In genomic region chr12:103928736-103929050, GRCh38 we compare ENCODE assay signal across 8 cellular contexts. TPM values are rescaled to one million over a fixed set of nuclear protein-coding genes. Genes with fewer than 3 reads are reported as not detected.
A peak's percentile ranks its signal among the peaks of the same experiment; 100 is the strongest.
DNase-seq lines count a peak whose midpoint lies in the region; ATAC-seq, FAIRE-seq and TF ChIP-seq lines count a peak whose summit lies in the region.

No MANE protein-coding gene starts in this region.

- H3K27me3 ChIP-seq in subcutaneous abdominal adipose tissue (ENCODE audit: control insufficient read depth in 5 of 5, insufficient read depth in 4 of 5, low read length in 5 of 5): no peaks in the 10 kb centered on the region

- H3K27ac ChIP-seq in cingulate gyrus (ENCODE audit: low read depth, low read length) (peak overlapping the region; percentile 96), subcutaneous abdominal adipose tissue (ENCODE audit: low read depth, low read length) (peak overlapping the region; percentile 95)

- H3K4me1 ChIP-seq in subcutaneous abdominal adipose tissue (ENCODE audit: control insufficient read depth in 5 of 5, insufficient read depth in 5 of 5, low read length in 5 of 5): peaks cover 10 to 50% (median 47%) of the 10 kb centered on the region in 5 donors

- H3K36me3 ChIP-seq in subcutaneous abdominal adipose tissue (ENCODE audit: control insufficient read depth in 5 of 5, insufficient read depth in 5 of 5, low read length in 5 of 5): peaks cover 5 to 14% (median 11%) of the 10 kb centered on the region in 5 donors

- H3K4me3 ChIP-seq in WI38 (ENCODE audit: low read depth, low read length): peak overlapping the region; percentile 67
- peak overlapping the region; percentile 83 to 94 (median 89) for H3K4me3 ChIP-seq in subcutaneous abdominal adipose tissue (ENCODE audit: low read depth in 1 of 5, low read length in 5 of 5)

- no peaks in the 10 kb centered on the region for H3K9me3 ChIP-seq in subcutaneous abdominal adipose tissue (ENCODE audit: control insufficient read depth in 5 of 5, low read length in 5 of 5)

- H3K9ac ChIP-seq in subcutaneous abdominal adipose tissue (ENCODE audit: low read length in 5 of 5): peak overlapping the region; percentile 81 to 98 (median 89)

- DNase-seq in mucosa of gallbladder (ENCODE audit: low spot score): peak; percentile 17
- DNase-seq in HTR-8/SVneo (ENCODE audit: insufficient read length, low spot score): no peak
- DNase-seq in D721Med (ENCODE audit: insufficient read length, low spot score): no peak

- FAIRE-seq in HTR-8/SVneo (lab: Jason Lieb, UNC) (no peak), D721Med (lab: Jason Lieb, UNC) (no peak)

- TF ChIP-seq CTCF in WI38 (IDR thresholded peaks at IDR 0.05; ENCODE audit: low read depth, low read length) (no peak), D721Med (IDR thresholded peaks at IDR 0.05; ENCODE audit: insufficient read depth, missing control alignments) (no peak)

- ATAC-seq in GM19324 (IDR thresholded peaks at IDR 0.05; ENCODE audit: low FRiP score, unreplicated experiment) (peak; percentile 13), HG03460 (IDR thresholded peaks at IDR 0.05; ENCODE audit: unreplicated experiment) (peak; percentile 10)

RNA-seq across cellular contexts. Expression of gene HSP90B1, which starts 1.5 kb away (rescaled TPM):
- total RNA-seq in mucosa of gallbladder: 730 TPM

RNA-seq across cellular contexts. Expression of gene TDG, which starts 37.0 kb away (rescaled TPM):
- total RNA-seq in mucosa of gallbladder: 16.5 TPM
